ENCODE assay signal across 12 cellular contexts in the genomic region with DNA sequence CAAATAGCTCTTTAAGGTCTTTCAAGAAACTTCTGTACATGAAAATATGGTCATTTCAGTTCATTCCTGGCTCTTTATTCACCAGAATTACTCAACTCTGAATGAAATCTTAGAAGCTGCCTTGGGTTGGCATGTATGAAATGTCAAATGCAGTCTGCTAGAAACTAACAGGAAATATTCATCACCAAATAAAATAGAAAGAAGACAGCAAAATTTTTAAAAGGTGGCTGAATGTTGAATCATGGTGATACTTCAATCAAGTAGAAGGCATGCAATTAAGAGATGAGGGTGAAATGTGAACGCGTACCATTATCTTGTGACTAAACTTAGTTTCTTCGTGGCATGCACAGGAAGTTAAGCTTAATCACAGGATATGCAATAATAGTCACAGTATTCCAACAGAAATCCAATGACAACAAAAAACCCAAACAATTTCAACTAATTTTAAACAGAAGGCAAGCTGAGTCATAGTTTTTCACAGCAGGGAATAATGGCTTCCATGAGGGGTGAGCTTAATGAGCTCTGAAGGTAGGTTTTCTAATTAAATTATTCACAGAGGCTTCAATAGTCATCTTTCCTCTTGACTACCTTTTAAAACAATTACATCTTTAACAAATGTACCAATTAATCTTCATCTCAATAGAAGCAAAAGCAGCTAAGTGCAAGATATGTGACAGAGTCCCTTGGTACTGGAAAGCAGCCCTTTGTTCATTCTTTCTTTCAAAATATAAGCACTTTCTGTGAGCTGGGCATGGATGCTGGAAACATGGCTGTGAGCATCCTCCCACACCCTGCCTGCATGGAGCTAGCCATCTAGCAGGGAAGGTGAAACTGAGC. TPM values are rescaled to one million over a fixed set of nuclear protein-coding genes. Genes with fewer than 3 reads are reported as not detected.
DNase-seq lines count a peak whose midpoint lies in the region; ATAC-seq, FAIRE-seq and TF ChIP-seq lines count a peak whose summit lies in the region.
"Had no signal": no experiment of that assay in that cellular context is flagged by ENCODE, and none has a peak within 500 bp of the region (broad histone marks: within the 10 kb centered on the region; RNA-seq: fewer than 3 reads in every experiment).

No MANE protein-coding gene starts in this region.

- no peak overlapping the region for H3K23ac ChIP-seq in trophoblast cell (ENCODE audit: low read length)

- DNase-seq in GM04503 (ENCODE audit: low read depth), result peak; percentile 98
- peak; percentile 11 for DNase-seq in NCI-H748 treated with DMSO at 0.1 percent for 48 hours (lab: John Stamatoyannopoulos, UW)
- peak; percentile 94 for DNase-seq in endothelial cell of umbilical vein (ENCODE audit: low read depth, low spot score)
- DNase-seq in trophoblast cell, result peak; percentile 27 to 67
- no peak for DNase-seq in head of caudate nucleus
- no peak for DNase-seq in middle frontal gyrus (ENCODE audit: extremely low spot score, low spot score)
- DNase-seq: activated gamma-delta T cell; RPMI8226; stimulated activated naive CD4-positive, alpha-beta T cell treated with Interleukin-2 at 50 U/mL for 16 hours had no signal

- H2AK5ac ChIP-seq in trophoblast cell (ENCODE audit: low read length), result no peak overlapping the region

- intact Hi-C loops in endothelial cell of umbilical vein (cut with micrococcal nuclease) (loop anchor here (1.0 to 5.0 kb wide), 5 partner anchors 45 to 911 kb away; partner anchors contain the start of genes FIP1L1 and SCFD2), head of caudate nucleus (cut with DNase I) (no loop called here)

- H2BK5ac ChIP-seq in trophoblast cell (ENCODE audit: low read depth, low read length, poor library complexity), result no peak overlapping the region

- no peaks in the 10 kb centered on the region for H3K9me3 ChIP-seq in endothelial cell of umbilical vein (replicated peaks; ENCODE audit: control insufficient read depth, insufficient read depth, low read length)
- H3K9me3 ChIP-seq in trophoblast cell (ENCODE audit: insufficient read depth, low read depth, low read length), result no peaks in the 10 kb centered on the region

- H4K12ac ChIP-seq in trophoblast cell (ENCODE audit: low read depth, low read length), result no peak overlapping the region

- no peak overlapping the region for H4K91ac ChIP-seq in trophoblast cell (ENCODE audit: low read depth, low read length)

- peak; percentile 56 for TF ChIP-seq POLR2A in endothelial cell of umbilical vein (IDR thresholded peaks at IDR 0.05; ENCODE audit: low read depth, low read length)

- H3K4me1 ChIP-seq in endothelial cell of umbilical vein (ENCODE audit: control insufficient read depth, extremely low read depth, insufficient read depth, low read length) (peaks cover 29% of the 10 kb centered on the region), trophoblast cell (ENCODE audit: control insufficient read depth in 1 of 2, insufficient read depth in 2 of 2, low read length in 2 of 2) (peaks cover 0 to 2% of the 10 kb centered on the region in 2 experiments)

- H2BK120ac ChIP-seq in trophoblast cell (ENCODE audit: insufficient read depth, low read length, poor library complexity), result no peak overlapping the region

- dilution Hi-C loops in endothelial cell of umbilical vein (cut with MboI; ENCODE audit: extremely low pct_ligation_motif_present, low sequenced_read_pairs), result no loop called here

- peak; percentile 94 for FAIRE-seq in endothelial cell of umbilical vein (lab: Jason Lieb, UNC)
- FAIRE-seq: GM18507 had no signal

- H3K14ac ChIP-seq in trophoblast cell (ENCODE audit: low read length), result no peak overlapping the region

- H3K36me3 ChIP-seq in endothelial cell of umbilical vein (ENCODE audit: control insufficient read depth in 2 of 2, extremely low read depth in 1 of 2, insufficient read depth in 2 of 2, low read length in 2 of 2), result no peaks in the 10 kb centered on the region
- H3K36me3 ChIP-seq in trophoblast cell (ENCODE audit: control insufficient read depth in 1 of 2, insufficient read depth in 2 of 2, low read length in 2 of 2), result no peaks in the 10 kb centered on the region

- TSS peak; percentile 99 for BruUV-seq in endothelial cell of umbilical vein (replicated peaks; lab: Mats Ljungman, UMichigan)

- ATAC-seq in HG03175 (IDR thresholded peaks at IDR 0.05; ENCODE audit: unreplicated experiment) (no peak), GM21367 (IDR thresholded peaks at IDR 0.05; ENCODE audit: unreplicated experiment) (no peak)

- no peak for TF ChIP-seq CTCF in endothelial cell of umbilical vein (IDR thresholded peaks at IDR 0.05; ENCODE audit: extremely low read depth in 1 of 2, insufficient read depth in 1 of 2, low read depth in 1 of 2, low read length in 2 of 2)

- WGBS in trophoblast cell (ENCODE audit: extremely low coverage, insufficient coverage, insufficient read length), result no CpG with 5 or more reads among the region's 3 CpGs

- H3K27me3 ChIP-seq in endothelial cell of umbilical vein (ENCODE audit: control insufficient read depth in 2 of 2, insufficient read depth in 2 of 2, low read length in 2 of 2) (no peaks in the 10 kb centered on the region), trophoblast cell (ENCODE audit: insufficient read depth, low read length) (no peaks in the 10 kb centered on the region)

- no peaks in the 10 kb centered on the region for H3K9me1 ChIP-seq in endothelial cell of umbilical vein (replicated peaks; ENCODE audit: control insufficient read depth, extremely low read depth, insufficient read depth, low read length)

- peak overlapping the region; percentile 48 for H2AFZ ChIP-seq in endothelial cell of umbilical vein (ENCODE audit: low read depth, low read length)
- H2AFZ ChIP-seq in trophoblast cell (ENCODE audit: insufficient read depth, low read length, poor library complexity), result no peak overlapping the region

- H3K4me3 ChIP-seq in endothelial cell of umbilical vein (replicated peaks in 1 of 3; ENCODE audit: insufficient read depth in 1 of 3, low read depth in 1 of 3, low read length in 3 of 3) (peak overlapping the region in 1 of 3 experiments; percentile 32), trophoblast cell (ENCODE audit: low read depth, low read length) (no peak overlapping the region)

- no peak overlapping the region for H3K18ac ChIP-seq in trophoblast cell (ENCODE audit: low read length)

- no peak overlapping the region for H3K4ac ChIP-seq in trophoblast cell (ENCODE audit: low read depth, low read length)

- H2BK12ac ChIP-seq in trophoblast cell (ENCODE audit: low read length), result no peak overlapping the region

- POLR2A ChIA-PET in endothelial cell of umbilical vein (lab: Charles Lee), result interaction anchor here (1.5 kb wide), 1 partner anchor 45 kb away, joined by 5 read pairs; the partner anchor contains the start of gene SCFD2

- no peaks in the 10 kb centered on the region for H3K79me2 ChIP-seq in endothelial cell of umbilical vein (ENCODE audit: control insufficient read depth, insufficient read depth, low read length)
- no peaks in the 10 kb centered on the region for H3K79me2 ChIP-seq in trophoblast cell (ENCODE audit: control insufficient read depth, insufficient read depth, low read length, poor library complexity)

- H3K9ac ChIP-seq in endothelial cell of umbilical vein (replicated peaks; ENCODE audit: extremely low read depth, insufficient read depth, low read length) (peak overlapping the region; percentile 86), trophoblast cell (ENCODE audit: low read length) (no peak overlapping the region)

- no peaks in the 10 kb centered on the region for H3K79me1 ChIP-seq in trophoblast cell (ENCODE audit: low read length)

- H3K4me2 ChIP-seq in endothelial cell of umbilical vein (ENCODE audit: insufficient read depth, low read length), result peak overlapping the region; percentile 89
- H3K4me2 ChIP-seq in trophoblast cell (ENCODE audit: low read length), result no peak overlapping the region

- H4K20me1 ChIP-seq in endothelial cell of umbilical vein (replicated peaks; ENCODE audit: control insufficient read depth, extremely low read depth, insufficient read depth, low read length), result no peaks in the 10 kb centered on the region

- H3K27ac ChIP-seq in endothelial cell of umbilical vein (ENCODE audit: insufficient read depth, low read depth, low read length) (peak overlapping the region; percentile 98), trophoblast cell (ENCODE audit: low read depth, low read length) (no peak overlapping the region)

- CTCF ChIA-PET in endothelial cell of umbilical vein (lab: Charles Lee), result interaction anchor here (0.9 to 3.1 kb wide), 11 partner anchors 13 to 912 kb away, joined by 3 to 22 read pairs (median 4); no protein-coding TSS in a partner anchor

- no peak overlapping the region for H4K8ac ChIP-seq in trophoblast cell (ENCODE audit: low read depth, low read length)

TF ChIP-seq in endothelial cell of umbilical vein, 7 proteins besides CTCF, POLR2A, EP300 and RAD21 (continues in another document):
- TF ChIP-seq FOS (IDR thresholded peaks at IDR 0.05; ENCODE audit: borderline replicate concordance, insufficient read depth, low read length) (peak; percentile 91), POLR2AphosphoS5 (IDR thresholded peaks at IDR 0.05; ENCODE audit: insufficient read depth, low read depth, low read length) (peak; percentile 81)
- TF ChIP-seq, protein P1, sequence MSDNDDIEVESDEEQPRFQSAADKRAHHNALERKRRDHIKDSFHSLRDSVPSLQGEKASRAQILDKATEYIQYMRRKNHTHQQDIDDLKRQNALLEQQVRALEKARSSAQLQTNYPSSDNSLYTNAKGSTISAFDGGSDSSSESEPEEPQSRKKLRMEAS (IDR thresholded peaks at IDR 0.05; ENCODE audit: insufficient read depth, insufficient read length), result peak; percentile 19

RNA-seq across cellular contexts. Expression of gene SCFD2, which starts 44.5 kb away (rescaled TPM):
- total RNA-seq in endothelial cell of umbilical vein, result 17.6 and 22.8 TPM in 2 replicates
- polyA plus RNA-seq in endothelial cell of umbilical vein, result 12.3 and 14.2 TPM in 2 replicates
- polyA plus RNA-seq in endothelial cell of umbilical vein (2011; cell fraction: cytosol; rRNA removed), result 11.6 and 12.4 TPM in 2 replicates
- polyA plus RNA-seq in endothelial cell of umbilical vein (2011; cell fraction: nucleus; rRNA removed), result 15.2 and 15.7 TPM in 2 replicates
- polyA plus RNA-seq in endothelial cell of umbilical vein (2012), result 12.6 and 16.3 TPM in 2 replicates
- polyA minus RNA-seq in endothelial cell of umbilical vein, result 38.9 and 51.2 TPM in 2 replicates
- 6.1 TPM for polyA minus RNA-seq in endothelial cell of umbilical vein (2011; cell fraction: cytosol; rRNA and poly(A)+ RNA removed)
- 68.9 and 71.6 TPM in 2 replicates for polyA minus RNA-seq in endothelial cell of umbilical vein (2011; cell fraction: nucleus; rRNA and poly(A)+ RNA removed)
- 5.4 and 5.8 TPM in 2 replicates for polyA plus RNA-seq in trophoblast cell (2013)

RNA-seq across cellular contexts. Expression of gene FIP1L1, which starts 56.1 kb away (rescaled TPM):
- total RNA-seq in endothelial cell of umbilical vein, result 51.9 and 52.1 TPM in 2 replicates
- polyA plus RNA-seq in endothelial cell of umbilical vein, result 13.8 and 18.9 TPM in 2 replicates
- polyA plus RNA-seq in endothelial cell of umbilical vein (2011; cell fraction: cytosol; rRNA removed), result 16.3 and 18.9 TPM in 2 replicates
- 41.8 and 52.7 TPM in 2 replicates for polyA plus RNA-seq in endothelial cell of umbilical vein (2011; cell fraction: nucleus; rRNA removed)
- polyA plus RNA-seq in endothelial cell of umbilical vein (2012), result 32.7 and 37.2 TPM in 2 replicates
- 32.4 and 39.8 TPM in 2 replicates for polyA minus RNA-seq in endothelial cell of umbilical vein
- polyA minus RNA-seq in endothelial cell of umbilical vein (2011; cell fraction: cytosol; rRNA and poly(A)+ RNA removed), result 15.3 TPM
- 63.9 and 64.7 TPM in 2 replicates for polyA minus RNA-seq in endothelial cell of umbilical vein (2011; cell fraction: nucleus; rRNA and poly(A)+ RNA removed)
- polyA plus RNA-seq in trophoblast cell (2013), result 170 and 177 TPM in 2 replicates

Comparison
In these comparisons a context has a peak if more than half of its experiments do, and no peak if none do; other contexts are left out.
1. DNase-seq: peak in GM04503 (single experiment), NCI-H748 treated with DMSO at 0.1 percent for 48 hours (single experiment), endothelial cell of umbilical vein (single experiment) and trophoblast cell (2 of 2); none in head of caudate nucleus (0 of 42) and middle frontal gyrus (single experiment).